In genomic region chr19:42512130-42512636, GRCh38 we compare ENCODE assay signal across 23 cellular contexts. TPM values are rescaled to one million over a fixed set of nuclear protein-coding genes. Genes with fewer than 3 reads are reported as not detected.
A peak's percentile ranks its signal among the peaks of the same experiment; 100 is the strongest.
DNase-seq lines count a peak whose midpoint lies in the region; ATAC-seq, FAIRE-seq and TF ChIP-seq lines count a peak whose summit lies in the region.
"Had no signal": no experiment of that assay in that cellular context is flagged by ENCODE, and none has a peak within 500 bp of the region (broad histone marks: within the 10 kb centered on the region; RNA-seq: fewer than 3 reads in every experiment).

No MANE protein-coding gene starts in this region.

- H3K36me3 Mint-ChIP-seq in activated naive CD4-positive, alpha-beta T cell treated with anti-CD3 and anti-CD28 coated beads, Interleukin-2, amount 10 ng/mL, durations not matched to agents 7 days and 5 days, result peaks cover 52% of the 10 kb centered on the region

- intact Hi-C loops in GM12878 (cut with micrococcal nuclease; ENCODE audit: unreplicated experiment), result loop anchor here (2.0 to 5.0 kb wide), 2 partner anchors 15 to 45 kb away; no protein-coding TSS in a partner anchor

- POLR2A ChIA-PET in GM12878 (lab: Charles Lee), result interaction anchor here (2.2 to 4.0 kb wide), 2 partner anchors 16 to 46 kb away, joined by 5 to 16 read pairs; partner anchors contain the start of gene CEACAM1

- RAD21 ChIA-PET in GM12878 (lab: Charles Lee; ENCODE audit: unreplicated experiment), result interaction anchor here (1.6 to 6.1 kb wide), 3 partner anchors 14 to 46 kb away, joined by 8 to 39 read pairs (median 23); partner anchors contain the start of gene CEACAM1

- TF ChIP-seq RAD21 in GM12878 (IDR thresholded peaks at IDR 0.05; ENCODE audit: insufficient read depth, low read depth, low read length), result no peak

- no peak overlapping the region for H2AFZ ChIP-seq in OCI-LY3 (ENCODE audit: low read depth, low read length)
- H2AFZ ChIP-seq in GM12878 (ENCODE audit: control insufficient read depth, low read depth, low read length), result peak overlapping the region; percentile 11; the same call in 1 of the 2 replicates

- in situ Hi-C loops in GM12878 (cut with MboI), result no loop called here

- ATAC-seq in GM12878 (peak; percentile 50), HG02885 (IDR thresholded peaks at IDR 0.05; ENCODE audit: poor library complexity, unreplicated experiment) (no peak), GM21786 (IDR thresholded peaks at IDR 0.05; ENCODE audit: unreplicated experiment) (no peak)
- ATAC-seq: esophagus mucosa, left colon had no signal

- TF ChIP-seq EP300 in GM12878 (IDR thresholded peaks at IDR 0.05; ENCODE audit: borderline replicate concordance in 1 of 2, control insufficient read depth in 1 of 2, low read depth in 2 of 2, low read length in 2 of 2), result no peak

- H3K9me3 ChIP-seq in OCI-LY3 (ENCODE audit: insufficient read depth, low read length) (no peaks in the 10 kb centered on the region), GM12878 (replicated peaks; ENCODE audit: control insufficient read depth, insufficient read depth, low read length) (no peaks in the 10 kb centered on the region), subcutaneous abdominal adipose tissue (ENCODE audit: control insufficient read depth in 5 of 5, low read length in 5 of 5) (no peaks in the 10 kb centered on the region)
- H3K9me3 ChIP-seq: thoracic aorta had no signal

- no peak for TF ChIP-seq CTCF in OCI-LY3 (IDR thresholded peaks at IDR 0.05; ENCODE audit: low read depth, low read length)
- TF ChIP-seq CTCF in GM12878 (IDR thresholded peaks at IDR 0.05 in 2 of 3, conservative IDR thresholded peaks at IDR 0.05 in 1 of 3; ENCODE audit: control insufficient read depth in 2 of 3, extremely low read depth in 1 of 3, insufficient read depth in 1 of 3, low read depth in 3 of 3, low read length in 3 of 3), result no peak
- no peak for TF ChIP-seq CTCF in coronary artery (IDR thresholded peaks at IDR 0.05)

- CTCF ChIA-PET in activated naive CD4-positive, alpha-beta T cell treated with anti-CD3 and anti-CD28 coated beads, Interleukin-2, amount 10 ng/mL, durations not matched to agents 7 days and 5 days (lab: Charles Lee), result no interaction called here
- CTCF ChIA-PET in GM12878 (lab: Yijun Ruan, JAX), result interaction anchor here (0.7 to 1.9 kb wide), 3 partner anchors 16 to 327 kb away, joined by 5 to 9 read pairs (median 6); partner anchors contain the start of gene CEACAM1

- peak overlapping the region; percentile 3; the same call in 1 of the 2 replicates for H3K4me3 ChIP-seq in OCI-LY3 (ENCODE audit: low read length)
- H3K4me3 ChIP-seq in GM12878, result no peak overlapping the region
- no peak overlapping the region for H3K4me3 ChIP-seq in subcutaneous abdominal adipose tissue (ENCODE audit: low read depth in 1 of 5, low read length in 5 of 5)
- no peak overlapping the region for H3K4me3 ChIP-seq in coronary artery
- H3K4me3 ChIP-seq: thoracic aorta had no signal

- no peak overlapping the region for H3K4me3 Mint-ChIP-seq in activated naive CD4-positive, alpha-beta T cell treated with anti-CD3 and anti-CD28 coated beads, Interleukin-2, amount 10 ng/mL, durations not matched to agents 7 days and 5 days
- H3K4me3 Mint-ChIP-seq: HFFc6 had no signal

- H3K27me3 ChIP-seq in OCI-LY3 (ENCODE audit: low read depth, low read length) (peaks cover 23% of the 10 kb centered on the region), GM12878 (replicated peaks in 1 of 2; ENCODE audit: control insufficient read depth in 2 of 2, insufficient read depth in 2 of 2, low read length in 1 of 2) (no peaks in the 10 kb centered on the region), subcutaneous abdominal adipose tissue (ENCODE audit: control insufficient read depth in 5 of 5, insufficient read depth in 4 of 5, low read length in 5 of 5) (no peaks in the 10 kb centered on the region)

- H3K27ac Mint-ChIP-seq in activated naive CD4-positive, alpha-beta T cell treated with anti-CD3 and anti-CD28 coated beads, Interleukin-2, amount 10 ng/mL, durations not matched to agents 7 days and 5 days, result peak overlapping the region; percentile 35
- H3K27ac Mint-ChIP-seq: HFFc6, IgD-negative memory B cell had no signal

- H4K20me1 ChIP-seq in OCI-LY3 (ENCODE audit: insufficient read depth, low read length), result no peaks in the 10 kb centered on the region
- no peaks in the 10 kb centered on the region for H4K20me1 ChIP-seq in GM12878 (ENCODE audit: control insufficient read depth, insufficient read depth)

- H3K4me1 ChIP-seq in OCI-LY3 (ENCODE audit: low read length), result peaks cover 55% of the 10 kb centered on the region
- H3K4me1 ChIP-seq in GM12878 (ENCODE audit: control insufficient read depth, insufficient read depth, low read length), result peaks cover 52% of the 10 kb centered on the region
- peaks cover 0 to 20% (median 16%) of the 10 kb centered on the region in 5 donors for H3K4me1 ChIP-seq in subcutaneous abdominal adipose tissue (ENCODE audit: control insufficient read depth in 5 of 5, insufficient read depth in 5 of 5, low read length in 5 of 5)

- FAIRE-seq in GM12878 (lab: Jason Lieb, UNC), result no peak
- FAIRE-seq: bronchial epithelial cell, colon had no signal

- H3K4me2 ChIP-seq in OCI-LY3 (ENCODE audit: low read length) (peak overlapping the region; percentile 53), GM12878 (ENCODE audit: control insufficient read depth, insufficient read depth) (peak overlapping the region; percentile 83)

- H3K9ac ChIP-seq in OCI-LY3 (ENCODE audit: low read length) (no peak overlapping the region), GM12878 (ENCODE audit: control insufficient read depth, insufficient read depth, low read length) (no peak overlapping the region), subcutaneous abdominal adipose tissue (ENCODE audit: low read length in 5 of 5) (no peak overlapping the region)

- no peaks in the 10 kb centered on the region for H3K27me3 Mint-ChIP-seq in activated naive CD4-positive, alpha-beta T cell treated with anti-CD3 and anti-CD28 coated beads, Interleukin-2, amount 10 ng/mL, durations not matched to agents 7 days and 5 days
- H3K27me3 Mint-ChIP-seq: IgD-negative memory B cell had no signal

- peaks cover 40% of the 10 kb centered on the region for H3K4me1 Mint-ChIP-seq in activated naive CD4-positive, alpha-beta T cell treated with anti-CD3 and anti-CD28 coated beads, Interleukin-2, amount 10 ng/mL, durations not matched to agents 7 days and 5 days

- H3K9me3 Mint-ChIP-seq in activated naive CD4-positive, alpha-beta T cell treated with anti-CD3 and anti-CD28 coated beads, Interleukin-2, amount 10 ng/mL, durations not matched to agents 7 days and 5 days, result no peaks in the 10 kb centered on the region
- H3K9me3 Mint-ChIP-seq: HFFc6, IgD-negative memory B cell had no signal

- H3K79me2 ChIP-seq in OCI-LY3 (ENCODE audit: low read length), result no peaks in the 10 kb centered on the region
- no peaks in the 10 kb centered on the region for H3K79me2 ChIP-seq in GM12878 (ENCODE audit: control insufficient read depth, insufficient read depth, low read length)

- H3K27ac ChIP-seq in OCI-LY3 (ENCODE audit: low read length) (no peak overlapping the region), GM12878 (ENCODE audit: control insufficient read depth, insufficient read depth) (peak overlapping the region; percentile 71), subcutaneous abdominal adipose tissue (ENCODE audit: low read depth, low read length) (peak overlapping the region; percentile 29), coronary artery (no peak overlapping the region)
- H3K27ac ChIP-seq: C4-2B, thoracic aorta had no signal

- DNase-seq in activated naive CD4-positive, alpha-beta T cell treated with anti-CD3 and anti-CD28 coated beads, Interleukin-2, amount 10 ng/mL, durations not matched to agents 7 days and 5 days, result no peak
- no peak for DNase-seq in activated naive CD4-positive, alpha-beta T cell (lab: John Stamatoyannopoulos, UW)
- DNase-seq in GM12878 (ENCODE audit: low read depth, low spot score) (no peak), coronary artery (ENCODE audit: low spot score) (no peak)
- DNase-seq: ACHN, activated gamma-delta T cell treated with Interleukin-2 at 50 U/mL for 16 hours, foreskin melanocyte, HFFc6, left colon, NCI-H2081, NCI-H226, NCI-H774, SHP77 had no signal

- 72% methylated on average over 4 of the region's 5 CpGs for WGBS in GM12878 (ENCODE audit: insufficient coverage, insufficient replicate concordance, low lambda C conversion rate, missing lambda C conversion rate)

- H3K36me3 ChIP-seq in OCI-LY3 (replicated peaks; ENCODE audit: low read depth, low read length) (no peaks in the 10 kb centered on the region), GM12878 (ENCODE audit: control insufficient read depth in 2 of 2, insufficient read depth in 2 of 2, low read length in 1 of 2) (no peaks in the 10 kb centered on the region), subcutaneous abdominal adipose tissue (ENCODE audit: control insufficient read depth in 5 of 5, insufficient read depth in 5 of 5, low read length in 5 of 5) (peaks cover 0 to 4% (median 0%) of the 10 kb centered on the region in 5 donors)
- H3K36me3 ChIP-seq: thoracic aorta had no signal

- no TSS peak for BruUV-seq in GM12878 (replicated peaks; lab: Mats Ljungman, UMichigan)

- no peak for TF ChIP-seq POLR2A in GM12878 (IDR thresholded peaks at IDR 0.05; ENCODE audit: low read depth, low read length)

- SMC1A ChIA-PET in GM12878 (lab: Charles Lee; ENCODE audit: uncharacterized antibody, unreplicated experiment), result interaction anchor here (1.2 to 8.0 kb wide), 5 partner anchors 14 to 45 kb away, joined by 3 to 78 read pairs (median 10); partner anchors contain the start of gene CEACAM1

TF ChIP-seq in GM12878, 131 proteins besides CTCF, POLR2A, EP300 and RAD21 (continues in another document):
- no peak for TF ChIP-seq SMAD5 (IDR thresholded peaks at IDR 0.05; ENCODE audit: low read depth)
- no peak for TF ChIP-seq WRNIP1 (IDR thresholded peaks at IDR 0.05; ENCODE audit: borderline replicate concordance, low read depth, low read length)
- TF ChIP-seq RB1 (IDR thresholded peaks at IDR 0.05; ENCODE audit: borderline replicate concordance), result no peak

RNA-seq across cellular contexts. Expression of gene CEACAM1, which starts 16.1 kb away (rescaled TPM):
- 94.1 and 95.0 TPM in 2 replicates for total RNA-seq in GM12878 (2013; cell fraction: nucleolus; rRNA removed)
- total RNA-seq in GM12878 (2014; rRNA removed) (5.4 and 6.8 TPM in 2 replicates), GM12878 (2014; rRNA removed; fragmentation: Illumina TruSeq; extraction: Trizol) (3.9 and 5.4 TPM in 2 replicates), GM12878 (2021) (8.0 and 9.0 TPM in 2 replicates)
- 4.1 TPM for polyA plus RNA-seq in GM12878 (2011; ENCODE audit: low read depth)
- polyA plus RNA-seq in GM12878 (2011; rRNA removed) (15.9 and 24.0 TPM in 2 replicates), GM12878 (2014; fragmentation: Illumina TruSeq; extraction: Trizol) (16.4 and 16.8 TPM in 2 replicates), GM12878 (2014; fragmentation: Nextera tagmentation; extraction: Ambion mirVana) (1 to 10 TPM; 4.2 to 5.3 TPM), GM12878 (2014; rRNA removed) (8.8 and 14.4 TPM in 2 replicates), GM12878 (2016; fragmentation: Nextera tagmentation; extraction: Ambion mirVana) (1 to 10 TPM; 5.7 to 6.3 TPM)
- polyA plus RNA-seq in GM12878 (2011; cell fraction: cytosol; rRNA removed), result 13.1 and 13.7 TPM in 2 replicates
- polyA plus RNA-seq in GM12878 (2011; cell fraction: nucleus; rRNA removed), result 48.0 and 53.3 TPM in 2 replicates
- polyA plus RNA-seq in GM12878 (2012), result 4.9 and 5.0 TPM in 2 replicates
- 18.1 and 18.7 TPM in 2 replicates for polyA minus RNA-seq in GM12878 (2011; rRNA and poly(A)+ RNA removed)
- 3.5 and 3.6 TPM in 2 replicates for polyA minus RNA-seq in GM12878 (2011; cell fraction: cytosol; rRNA and poly(A)+ RNA removed)
- 17.4 and 20.0 TPM in 2 replicates for polyA minus RNA-seq in GM12878 (2011; cell fraction: nucleus; rRNA and poly(A)+ RNA removed)
- total RNA-seq: HFFc6 had no signal

Comparison
In these comparisons a context has a peak if more than half of its experiments do, and no peak if none do; other contexts are left out.
1. H3K27ac ChIP-seq: peak in GM12878 (single experiment) and subcutaneous abdominal adipose tissue (single experiment); none in OCI-LY3 (single experiment) and coronary artery (0 of 2).